In the genomic region with DNA sequence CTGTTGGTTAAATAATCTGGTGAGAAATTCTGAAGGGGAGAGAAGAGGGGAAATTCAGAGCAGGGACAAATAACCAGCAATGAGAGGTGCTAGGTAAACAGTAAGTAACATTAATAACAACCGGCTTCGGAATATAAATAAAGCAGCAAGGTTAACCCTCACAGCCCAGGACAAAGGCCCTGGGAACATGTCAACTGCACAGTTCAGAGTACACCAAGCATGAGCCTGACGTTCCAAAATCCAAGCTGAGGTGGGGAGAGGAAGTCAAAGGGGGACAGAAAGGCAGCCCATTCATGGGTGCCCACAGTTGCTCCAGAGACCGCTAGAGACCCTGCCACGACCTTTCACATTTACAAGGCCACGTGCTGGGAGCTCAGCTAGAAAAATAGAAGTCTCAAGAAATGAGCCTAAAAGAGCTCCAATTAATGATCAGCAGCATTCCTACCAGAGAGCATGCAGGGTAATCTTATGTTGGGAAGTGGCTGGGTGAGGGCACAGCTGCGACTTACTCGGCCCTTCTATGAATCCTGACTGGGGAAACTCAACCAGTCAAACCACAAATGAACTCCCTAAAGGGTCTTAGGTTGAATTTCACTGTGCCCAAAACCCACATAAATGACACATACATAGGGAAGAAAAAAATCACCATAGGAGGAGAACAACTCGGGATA, we compare ENCODE assay signal across 10 cellular contexts. TPM values are rescaled to one million over a fixed set of nuclear protein-coding genes. Genes with fewer than 3 reads are reported as not detected.
DNase-seq lines count a peak whose midpoint lies in the region; ATAC-seq, FAIRE-seq and TF ChIP-seq lines count a peak whose summit lies in the region.
"Had no signal": no experiment of that assay in that cellular context is flagged by ENCODE, and none has a peak within 500 bp of the region (broad histone marks: within the 10 kb centered on the region; RNA-seq: fewer than 3 reads in every experiment).

No MANE protein-coding gene starts in this region.

- TF ChIP-seq RAD21 in GM12878 (IDR thresholded peaks at IDR 0.05; ENCODE audit: insufficient read depth, low read depth, low read length), result no peak

- no peak for TF ChIP-seq EP300 in GM12878 (IDR thresholded peaks at IDR 0.05; ENCODE audit: borderline replicate concordance in 1 of 2, control insufficient read depth in 1 of 2, low read depth in 2 of 2, low read length in 2 of 2)
- TF ChIP-seq EP300 in tibial nerve (IDR thresholded peaks at IDR 0.05), result no peak

- no peak for DNase-seq in activated T-cell treated with anti-CD3 and anti-CD28 coated beads, Interleukin-2, amount 50 U/mL, for 4 hours
- no peak for DNase-seq in activated T-cell treated with anti-CD3 and anti-CD28 coated beads, Interleukin-2, amount 50 U/mL, for 48 hours
- DNase-seq in GM12878 (ENCODE audit: low read depth, low spot score) (no peak), tibial nerve (ENCODE audit: low spot score in 2 of 2) (no peak), dorsolateral prefrontal cortex (no peak), retina (no peak)
- no peak for DNase-seq in naive thymus-derived CD4-positive, alpha-beta T cell
- no peak for DNase-seq in stimulated activated CD4-positive, alpha-beta T cell treated with anti-CD3 and anti-CD28 coated beads, Interleukin-4, amount 100 ng/mL, for 4 hours
- DNase-seq: NCI-H526 treated with DMSO at 0.1 percent for 48 hours had no signal

- H3K4me3 ChIP-seq in GM12878 (no peak overlapping the region), tibial nerve (no peak overlapping the region), dorsolateral prefrontal cortex (no peak overlapping the region)
- peak overlapping the region; percentile 46 for H3K4me3 ChIP-seq in naive thymus-derived CD4-positive, alpha-beta T cell (ENCODE audit: low read length)
- H3K4me3 ChIP-seq: neural progenitor cell had no signal

- CTCF ChIA-PET in GM12878 (lab: Yijun Ruan, JAX), result no interaction called here
- CTCF ChIA-PET in naive thymus-derived CD4-positive, alpha-beta T cell (lab: Charles Lee), result no interaction called here

- H3K79me2 ChIP-seq in GM12878 (ENCODE audit: control insufficient read depth, insufficient read depth, low read length), result no peaks in the 10 kb centered on the region; the same call in 1 of the 2 replicates

- peak overlapping the region; percentile 20; the same call in 1 of the 2 replicates for H3K9ac ChIP-seq in GM12878 (ENCODE audit: control insufficient read depth, insufficient read depth, low read length)
- H3K9ac ChIP-seq: neural progenitor cell had no signal

- intact Hi-C loops in GM12878 (cut with micrococcal nuclease; ENCODE audit: unreplicated experiment) (no loop called here), dorsolateral prefrontal cortex (cut with DNase I) (no loop called here)
- intact Hi-C loops in naive thymus-derived CD4-positive, alpha-beta T cell (cut with micrococcal nuclease), result loop anchor here in 1 of 2 donors (5.0 kb wide), 1 partner anchor 53 kb away; the partner anchor contains the start of gene UXS1

- peaks cover 30% of the 10 kb centered on the region for H3K36me3 Mint-ChIP-seq in activated T-cell treated with anti-CD3 and anti-CD28 coated beads, Interleukin-2, amount 50 U/mL, for 4 hours (ENCODE audit: insufficient read depth)
- peaks cover 9 to 29% (median 26%) of the 10 kb centered on the region in 5 donors for H3K36me3 Mint-ChIP-seq in naive thymus-derived CD4-positive, alpha-beta T cell

- no peaks in the 10 kb centered on the region for H3K27me3 Mint-ChIP-seq in activated T-cell treated with anti-CD3 and anti-CD28 coated beads, Interleukin-2, amount 50 U/mL, for 4 hours (ENCODE audit: low read depth)
- H3K27me3 Mint-ChIP-seq in naive thymus-derived CD4-positive, alpha-beta T cell, result no peaks in the 10 kb centered on the region

- ATAC-seq in activated T-cell treated with anti-CD3 and anti-CD28 coated beads, Interleukin-2, amount 50 U/mL, for 4 hours, result peak in 1 of 2 donors; percentile 6
- no peak for ATAC-seq in GM12878
- no peak for ATAC-seq in naive thymus-derived CD4-positive, alpha-beta T cell

- H3K27ac ChIP-seq in GM12878 (ENCODE audit: control insufficient read depth, insufficient read depth) (peak overlapping the region; percentile 59), tibial nerve (peak overlapping the region; percentile 25 to 87 (median 78)), dorsolateral prefrontal cortex (peak overlapping the region in 22 of 59 donors; percentile 4 to 77 (median 41))
- H3K27ac ChIP-seq in naive thymus-derived CD4-positive, alpha-beta T cell (ENCODE audit: low read depth, low read length), result peak overlapping the region; percentile 70
- H3K27ac ChIP-seq: neural progenitor cell had no signal

- peaks cover 19% of the 10 kb centered on the region for H3K4me1 ChIP-seq in GM12878 (ENCODE audit: control insufficient read depth, insufficient read depth, low read length)
- H3K4me1 ChIP-seq in naive thymus-derived CD4-positive, alpha-beta T cell (ENCODE audit: control insufficient read depth in 2 of 2, insufficient read depth in 2 of 2, low read length in 2 of 2), result peaks cover 6 to 34% of the 10 kb centered on the region in 2 donors
- H3K4me1 ChIP-seq in tibial nerve, result peaks cover 0 to 52% (median 26%) of the 10 kb centered on the region in 4 donors

- in situ Hi-C loops in GM12878 (cut with MboI), result no loop called here

- no peaks in the 10 kb centered on the region for H3K9me3 ChIP-seq in GM12878 (replicated peaks; ENCODE audit: control insufficient read depth, insufficient read depth, low read length)
- H3K9me3 ChIP-seq in naive thymus-derived CD4-positive, alpha-beta T cell (ENCODE audit: control insufficient read depth in 2 of 3, low read length in 3 of 3), result no peaks in the 10 kb centered on the region
- H3K9me3 ChIP-seq in tibial nerve, result no peaks in the 10 kb centered on the region

- RAD21 ChIA-PET in GM12878 (lab: Charles Lee; ENCODE audit: unreplicated experiment), result no interaction called here

- FAIRE-seq in GM12878 (lab: Jason Lieb, UNC), result no peak

- no peaks in the 10 kb centered on the region for H3K9me3 Mint-ChIP-seq in activated T-cell treated with anti-CD3 and anti-CD28 coated beads, Interleukin-2, amount 50 U/mL, for 4 hours
- H3K9me3 Mint-ChIP-seq in naive thymus-derived CD4-positive, alpha-beta T cell, result no peaks in the 10 kb centered on the region
- H3K9me3 Mint-ChIP-seq: neural progenitor cell had no signal

- H3K27ac Mint-ChIP-seq in naive thymus-derived CD4-positive, alpha-beta T cell, result peak overlapping the region; percentile 87 to 97 (median 92)
- H3K27ac Mint-ChIP-seq: neural progenitor cell had no signal

- SMC1A ChIA-PET in GM12878 (lab: Charles Lee; ENCODE audit: uncharacterized antibody, unreplicated experiment), result interaction anchor here (1.2 kb wide), 1 partner anchor 8 kb away, joined by 3 read pairs; no protein-coding TSS in a partner anchor

- no peaks in the 10 kb centered on the region for H4K20me1 ChIP-seq in GM12878 (ENCODE audit: control insufficient read depth, insufficient read depth)

- TF ChIP-seq CTCF in GM12878 (IDR thresholded peaks at IDR 0.05 in 2 of 3, conservative IDR thresholded peaks at IDR 0.05 in 1 of 3; ENCODE audit: control insufficient read depth in 2 of 3, extremely low read depth in 1 of 3, insufficient read depth in 1 of 3, low read depth in 3 of 3, low read length in 3 of 3), result no peak
- no peak for TF ChIP-seq CTCF in tibial nerve (IDR thresholded peaks at IDR 0.05)
- TF ChIP-seq CTCF in dorsolateral prefrontal cortex (IDR thresholded peaks at IDR 0.05 in 54 of 56, conservative IDR thresholded peaks at IDR 0.05 in 2 of 56; ENCODE audit: low read depth in 1 of 56, partially characterized antibody in 56 of 56), result no peak

- H3K27me3 ChIP-seq in GM12878 (replicated peaks in 1 of 2; ENCODE audit: control insufficient read depth in 2 of 2, insufficient read depth in 2 of 2, low read length in 1 of 2) (no peaks in the 10 kb centered on the region), tibial nerve (no peaks in the 10 kb centered on the region), dorsolateral prefrontal cortex (no peaks in the 10 kb centered on the region)
- H3K27me3 ChIP-seq in naive thymus-derived CD4-positive, alpha-beta T cell (ENCODE audit: control insufficient read depth in 2 of 2, insufficient read depth in 2 of 2, low read length in 2 of 2), result no peaks in the 10 kb centered on the region
- H3K27me3 ChIP-seq: neural progenitor cell had no signal

- no TSS peak for BruUV-seq in GM12878 (replicated peaks; lab: Mats Ljungman, UMichigan)

- WGBS in GM12878 (ENCODE audit: insufficient coverage, insufficient replicate concordance, low lambda C conversion rate, missing lambda C conversion rate), result 63% methylated on average over 9 of the region's 9 CpGs
- 23 to 27% methylated on average over 9 of the region's 9 CpGs for WGBS in tibial nerve, 2 donors

- H3K4me2 ChIP-seq in GM12878 (ENCODE audit: control insufficient read depth, insufficient read depth), result peak overlapping the region; percentile 69
- H3K4me2 ChIP-seq: neural progenitor cell had no signal

- TF ChIP-seq POLR2A in GM12878 (IDR thresholded peaks at IDR 0.05; ENCODE audit: low read depth, low read length) (no peak), tibial nerve (IDR thresholded peaks at IDR 0.05) (no peak)

- peaks cover 55% of the 10 kb centered on the region for H3K4me1 Mint-ChIP-seq in activated T-cell treated with anti-CD3 and anti-CD28 coated beads, Interleukin-2, amount 50 U/mL, for 4 hours (ENCODE audit: low read depth)
- H3K4me1 Mint-ChIP-seq in naive thymus-derived CD4-positive, alpha-beta T cell, result peaks cover 37 to 63% (median 61%) of the 10 kb centered on the region in 7 donors

- POLR2A ChIA-PET in GM12878 (lab: Charles Lee), result no interaction called here
- POLR2A ChIA-PET in naive thymus-derived CD4-positive, alpha-beta T cell (lab: Charles Lee), result interaction anchor here (1.0 to 9.4 kb wide), 3 partner anchors 20 to 44 kb away, joined by 3 to 104 read pairs (median 3); no protein-coding TSS in a partner anchor

- H3K36me3 ChIP-seq in GM12878 (ENCODE audit: control insufficient read depth in 2 of 2, insufficient read depth in 2 of 2, low read length in 1 of 2) (peaks cover 5 to 6% of the 10 kb centered on the region in 2 experiments; a peak in 3 of 4 replicates), tibial nerve (peaks cover 0 to 6% (median 0%) of the 10 kb centered on the region in 3 donors)
- H3K36me3 ChIP-seq in naive thymus-derived CD4-positive, alpha-beta T cell (ENCODE audit: control insufficient read depth in 2 of 3, insufficient read depth in 3 of 3, low read length in 3 of 3), result peaks cover 0 to 8% (median 5%) of the 10 kb centered on the region in 3 experiments
- H3K36me3 ChIP-seq: neural progenitor cell had no signal

- H2AFZ ChIP-seq in GM12878 (ENCODE audit: control insufficient read depth, low read depth, low read length), result peak overlapping the region; percentile 13
- H2AFZ ChIP-seq: neural progenitor cell had no signal

- peak overlapping the region; percentile 83 for H3K4me3 Mint-ChIP-seq in activated T-cell treated with anti-CD3 and anti-CD28 coated beads, Interleukin-2, amount 50 U/mL, for 4 hours
- H3K4me3 Mint-ChIP-seq in naive thymus-derived CD4-positive, alpha-beta T cell, result peak overlapping the region; percentile 73 to 90 (median 84)
- H3K4me3 Mint-ChIP-seq: neural progenitor cell had no signal

RNA-seq across cellular contexts. Expression of gene UXS1, which starts 55.1 kb away (rescaled TPM):
- total RNA-seq in activated T-cell treated with anti-CD3 and anti-CD28 coated beads, Interleukin-2, amount 50 U/mL, for 4 hours, result 10 to 100 TPM; 29.4 to 33.9 (median 30.3) TPM
- 59.8 and 62.8 TPM in 2 replicates for total RNA-seq in GM12878 (2013; cell fraction: nucleolus; rRNA removed)
- total RNA-seq in GM12878 (2014; rRNA removed) (14.6 and 18.0 TPM in 2 replicates), GM12878 (2014; rRNA removed; fragmentation: Illumina TruSeq; extraction: Trizol) (13.2 and 13.6 TPM in 2 replicates), GM12878 (2021) (22.9 and 25.4 TPM in 2 replicates), tibial nerve (10 to 100 TPM; 38.5 to 78.9 (median 51.3) TPM), dorsolateral prefrontal cortex (10 to 100 TPM; 37.5 to 89.4 (median 64.7) TPM)
- polyA plus RNA-seq in GM12878 (2011; ENCODE audit: low read depth), result 10.8 TPM
- polyA plus RNA-seq in GM12878 (2011; rRNA removed) (18.4 and 24.0 TPM in 2 replicates), GM12878 (2014; fragmentation: Illumina TruSeq; extraction: Trizol) (25.4 and 33.4 TPM in 2 replicates), GM12878 (2014; fragmentation: Nextera tagmentation; extraction: Ambion mirVana) (10 to 100 TPM in 1 of 2 experiments, 1 to 10 TPM in 1; 6.0 to 10.5 TPM), GM12878 (2014; rRNA removed) (21.2 and 25.2 TPM in 2 replicates), GM12878 (2016; fragmentation: Nextera tagmentation; extraction: Ambion mirVana) (10 to 100 TPM; 24.0 to 24.9 TPM)
- polyA plus RNA-seq in GM12878 (2011; cell fraction: cytosol; rRNA removed), result 17.3 and 24.1 TPM in 2 replicates
- 32.5 and 36.5 TPM in 2 replicates for polyA plus RNA-seq in GM12878 (2011; cell fraction: nucleus; rRNA removed)
- polyA plus RNA-seq in GM12878 (2012), result 15.7 and 17.2 TPM in 2 replicates
- polyA minus RNA-seq in GM12878 (2011; rRNA and poly(A)+ RNA removed), result 35.3 and 52.3 TPM in 2 replicates
- polyA minus RNA-seq in GM12878 (2011; cell fraction: cytosol; rRNA and poly(A)+ RNA removed), result 10.4 and 13.9 TPM in 2 replicates
- polyA minus RNA-seq in GM12878 (2011; cell fraction: nucleus; rRNA and poly(A)+ RNA removed), result 27.9 and 39.3 TPM in 2 replicates
- total RNA-seq in naive thymus-derived CD4-positive, alpha-beta T cell, result 100 to 1,000 TPM in 2 of 5 experiments, 10 to 100 TPM in 3; 52.3 to 185 (median 93.3) TPM
- 100 to 1,000 TPM in 1 of 2 donors, 10 to 100 TPM in 1; 74.2 to 108 TPM for polyA plus RNA-seq in naive thymus-derived CD4-positive, alpha-beta T cell
